ENCODE assay signal across 10 cellular contexts in the genomic region with DNA sequence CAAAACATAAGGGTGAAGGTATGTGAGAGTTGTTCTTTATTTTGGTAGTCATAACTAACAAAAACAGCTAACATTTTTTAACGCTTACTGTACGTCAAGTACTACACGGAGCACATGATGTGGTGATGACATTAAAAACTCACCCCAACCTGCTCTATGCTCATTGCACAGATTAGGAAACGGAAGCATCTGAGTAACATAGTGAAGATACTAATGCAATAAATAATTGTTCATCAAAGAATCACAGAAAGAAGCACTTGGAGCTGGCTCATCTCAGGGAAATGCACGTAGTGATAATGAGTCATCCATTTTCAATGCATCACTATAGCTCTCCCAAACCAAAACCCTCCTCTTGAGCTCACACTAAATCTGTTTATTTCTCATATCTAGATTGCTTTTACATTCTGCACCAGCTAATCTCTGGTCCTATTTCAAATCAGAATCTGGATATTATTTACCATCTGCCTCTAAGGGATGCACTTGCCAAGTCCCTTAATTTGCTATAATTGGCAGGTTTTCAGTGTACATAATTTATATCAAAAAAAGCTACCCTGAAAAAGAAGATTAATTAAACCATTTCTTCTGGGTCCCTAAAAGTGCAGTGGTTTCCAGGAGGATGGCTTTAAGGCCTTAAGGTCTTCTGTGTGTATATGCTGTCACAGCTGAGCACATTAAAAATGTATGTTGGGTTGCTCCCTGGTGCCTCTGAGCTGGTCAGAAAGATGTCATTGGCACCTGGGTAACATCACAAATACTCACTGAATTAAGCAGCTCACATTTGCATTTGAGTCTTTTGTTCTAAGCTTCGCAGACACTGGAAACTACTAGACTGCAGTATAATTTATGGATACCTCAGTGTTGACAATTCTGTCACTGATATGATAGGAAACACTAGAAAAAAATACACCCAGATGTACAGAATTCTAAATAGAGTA.
A peak's percentile ranks its signal among the peaks of the same experiment; 100 is the strongest.
DNase-seq lines count a peak whose midpoint lies in the region; ATAC-seq and TF ChIP-seq lines count a peak whose summit lies in the region.
"Had no signal": no experiment of that assay in that cellular context is flagged by ENCODE, and none has a peak within 500 bp of the region (broad histone marks: within the 10 kb centered on the region; RNA-seq: fewer than 3 reads in every experiment).

No MANE protein-coding gene starts in this region.

- TF ChIP-seq CTCF in HFF-Myc (IDR thresholded peaks at IDR 0.05; ENCODE audit: low read depth, low read length, missing control alignments) (no peak), fibroblast of villous mesenchyme (IDR thresholded peaks at IDR 0.05; ENCODE audit: insufficient read depth, low read depth, low read length) (no peak)

- H3K4me3 ChIP-seq in HFF-Myc (replicated peaks; ENCODE audit: low read depth, low read length) (no peak overlapping the region), fibroblast of villous mesenchyme (ENCODE audit: low read depth, low read length) (no peak overlapping the region)

- intact Hi-C loops in left colon (cut with DNase I, micrococcal nuclease), result no loop called here

- DNase-seq in A172 (ENCODE audit: low spot score), result peak; percentile 93
- peak; percentile 93 for DNase-seq in HFF-Myc (ENCODE audit: extremely low read depth, low read depth)
- DNase-seq in fibroblast of villous mesenchyme (ENCODE audit: low read depth), result peak; percentile 97
- DNase-seq in islet precursor cell, result no peak
- DNase-seq in left colon, result no peak
- DNase-seq in activated CD8-positive, alpha-beta memory T cell treated with anti-CD3 and anti-CD28 coated beads, Interleukin-2, amount 50 U/mL, for 48 hours, result no peak
- DNase-seq in NCI-H2227 (lab: John Stamatoyannopoulos, UW; ENCODE audit: unreplicated experiment), result no peak
- DNase-seq: activated B cell treated with CpG ODN at 0.5 μM for 24 hours; activated naive CD4-positive, alpha-beta T cell treated with anti-CD3 and anti-CD28 coated beads, Interleukin-2, amount 10 ng/mL, durations not matched to agents 7 days and 5 days had no signal

- ATAC-seq in SK-N-SH treated with all-trans-retinoic acid at 6 μM for 48 hours (peak; percentile 86), left colon (no peak)

TF ChIP-seq in SK-N-SH treated with all-trans-retinoic acid at 6 μM for 48 hours, 23 proteins besides CTCF, POLR2A, EP300 and RAD21:
- TF ChIP-seq SNAI2 (CRISPR knock-in tag; IDR thresholded peaks at IDR 0.05), result no peak
- TF ChIP-seq ZC3H10 (CRISPR knock-in tag; IDR thresholded peaks at IDR 0.05), result peak; percentile 19; the same call in 1 of the 2 replicates
- no peak for TF ChIP-seq ZNF8 (CRISPR knock-in tag; IDR thresholded peaks at IDR 0.05)
- TF ChIP-seq TOX (CRISPR knock-in tag; IDR thresholded peaks at IDR 0.05; ENCODE audit: borderline replicate concordance), result peak; percentile 61; the same call in 1 of the 2 replicates
- TF ChIP-seq ZFP3 (CRISPR knock-in tag; IDR thresholded peaks at IDR 0.05), result no peak
- no peak for TF ChIP-seq GLIS3 (CRISPR knock-in tag; IDR thresholded peaks at IDR 0.05)
- TF ChIP-seq CSDC2 (CRISPR knock-in tag; IDR thresholded peaks at IDR 0.05), result no peak
- no peak for TF ChIP-seq POU6F1 (CRISPR knock-in tag; IDR thresholded peaks at IDR 0.05; ENCODE audit: borderline replicate concordance, low read depth)
- TF ChIP-seq ISL1 (CRISPR knock-in tag; IDR thresholded peaks at IDR 0.05), result peak; percentile 52
- no peak for TF ChIP-seq ZFP30 (CRISPR knock-in tag; IDR thresholded peaks at IDR 0.05)
- TF ChIP-seq, protein P1, sequence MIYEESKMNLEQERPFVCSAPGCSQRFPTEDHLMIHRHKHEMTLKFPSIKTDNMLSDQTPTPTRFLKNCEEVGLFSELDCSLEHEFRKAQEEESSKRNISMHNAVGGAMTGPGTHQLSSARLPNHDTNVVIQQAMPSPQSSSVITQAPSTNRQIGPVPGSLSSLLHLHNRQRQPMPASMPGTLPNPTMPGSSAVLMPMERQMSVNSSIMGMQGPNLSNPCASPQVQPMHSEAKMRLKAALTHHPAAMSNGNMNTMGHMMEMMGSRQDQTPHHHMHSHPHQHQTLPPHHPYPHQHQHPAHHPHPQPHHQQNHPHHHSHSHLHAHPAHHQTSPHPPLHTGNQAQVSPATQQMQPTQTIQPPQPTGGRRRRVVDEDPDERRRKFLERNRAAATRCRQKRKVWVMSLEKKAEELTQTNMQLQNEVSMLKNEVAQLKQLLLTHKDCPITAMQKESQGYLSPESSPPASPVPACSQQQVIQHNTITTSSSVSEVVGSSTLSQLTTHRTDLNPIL (CRISPR knock-in tag; IDR thresholded peaks at IDR 0.05; ENCODE audit: low read depth), result no peak
- TF ChIP-seq TCF4 (CRISPR knock-in tag; IDR thresholded peaks at IDR 0.05; ENCODE audit: borderline replicate concordance), result no peak

Comparison
In these comparisons a context has a peak if more than half of its experiments do, and no peak if none do; other contexts are left out.
1. DNase-seq: peak in A172 (single experiment), HFF-Myc (single experiment) and fibroblast of villous mesenchyme (single experiment); none in islet precursor cell (single experiment), left colon (0 of 2), activated CD8-positive, alpha-beta memory T cell treated with anti-CD3 and anti-CD28 coated beads, Interleukin-2, amount 50 U/mL, for 48 hours (single experiment) and NCI-H2227 (single experiment).